Comparison of ENCODE assay signal across 8 cellular contexts in the genomic region with DNA sequence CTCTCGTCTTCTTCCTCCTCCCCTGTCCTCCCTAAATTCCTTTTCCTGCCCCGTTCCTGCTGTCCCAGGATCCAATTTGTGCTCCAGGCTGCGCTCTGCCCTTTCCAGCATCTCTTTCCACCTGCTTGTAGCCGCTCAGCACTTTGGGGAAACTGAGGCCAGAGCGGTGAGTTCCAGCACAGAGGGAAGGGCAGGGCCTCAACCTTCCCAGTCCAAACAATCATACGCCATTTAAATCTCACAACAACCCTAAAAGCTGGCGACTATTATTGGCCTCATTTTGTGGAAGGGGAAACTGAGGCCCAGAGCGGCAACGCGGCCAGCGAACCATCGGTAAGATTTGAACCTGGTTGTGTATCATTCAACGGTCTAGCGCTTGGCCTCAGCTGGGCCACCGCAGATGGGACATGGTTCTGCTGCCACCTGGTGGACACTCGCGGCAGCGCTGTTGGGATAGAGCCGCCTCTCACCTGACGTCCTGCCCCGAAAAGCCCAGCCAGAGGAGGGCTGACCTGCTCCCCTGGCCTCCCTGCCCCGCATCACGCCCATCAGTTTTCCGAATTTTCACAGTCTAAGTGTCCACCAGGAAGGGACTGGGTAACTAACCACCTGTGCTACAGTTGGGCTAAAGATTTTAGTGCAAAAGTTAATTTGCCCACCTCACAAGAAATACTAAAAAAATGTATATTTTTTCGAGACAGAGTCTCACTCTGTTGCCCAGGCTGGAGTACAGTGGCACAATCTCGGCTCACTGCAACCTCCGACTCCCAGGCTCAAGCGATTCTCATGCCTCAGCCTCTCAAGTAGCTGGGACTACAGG. TPM values are rescaled to one million over a fixed set of nuclear protein-coding genes. Genes with fewer than 3 reads are reported as not detected.
DNase-seq lines count a peak whose midpoint lies in the region; ATAC-seq and TF ChIP-seq lines count a peak whose summit lies in the region.

No MANE protein-coding gene starts in this region.

- H3K4me1 ChIP-seq in liver (ENCODE audit: control insufficient read depth in 4 of 4, insufficient read depth in 4 of 4, low read length in 3 of 4) = peaks cover 0 to 5% (median 2%) of the 10 kb centered on the region in 4 donors

- H3K36me3 Mint-ChIP-seq in chondrocyte (ENCODE audit: low read depth) = no peaks in the 10 kb centered on the region

- no peak for DNase-seq in AG04449 (ENCODE audit: low read depth, low spot score)
- DNase-seq in GOT3 (lab: John Stamatoyannopoulos, UW) = peak; percentile 53
- DNase-seq in NCI-H446 treated with DMSO at 0.1 percent for 48 hours (lab: John Stamatoyannopoulos, UW) = peak; percentile 53
- peak; percentile 95 for DNase-seq in activated CD4-positive, alpha-beta T cell treated with anti-CD3 and anti-CD28 coated beads for 48 hours
- DNase-seq in chondrocyte (ENCODE audit: low spot score) = no peak
- peak; percentile 83 to 93 (median 85) for DNase-seq in stimulated activated CD4-positive, alpha-beta T cell treated with anti-CD3 and anti-CD28 coated beads, TNF-alpha, amount 100 ng/mL, for 4 hours (ENCODE audit: low read depth in 3 of 3)

- TF ChIP-seq CTCF in AG04449 (IDR thresholded peaks at IDR 0.05; ENCODE audit: insufficient read depth, low read length, missing control alignments) (peak; percentile 96), chondrocyte (IDR thresholded peaks at IDR 0.05) (peak; percentile 92), liver (IDR thresholded peaks at IDR 0.05; ENCODE audit: low read depth, low read length, missing input control) (peak; percentile 98)

- H3K4me3 ChIP-seq in AG04449 (ENCODE audit: low read depth, low read length) (no peak overlapping the region), liver (ENCODE audit: low read depth in 1 of 3, low read length in 3 of 3) (no peak overlapping the region)

- no peaks in the 10 kb centered on the region for H3K9me3 Mint-ChIP-seq in chondrocyte (ENCODE audit: low read depth)

- H3K9me3 ChIP-seq in liver (ENCODE audit: control insufficient read depth in 4 of 4, low read length in 3 of 4) = no peaks in the 10 kb centered on the region

- H3K27me3 Mint-ChIP-seq in chondrocyte (ENCODE audit: low read depth) = peaks cover 6% of the 10 kb centered on the region

- peaks cover 10% of the 10 kb centered on the region for H3K4me1 Mint-ChIP-seq in chondrocyte (ENCODE audit: low read depth)

- no peaks in the 10 kb centered on the region for H3K36me3 ChIP-seq in liver (ENCODE audit: control insufficient read depth in 4 of 4, insufficient read depth in 3 of 4, low read depth in 1 of 4, low read length in 3 of 4)

- no peak overlapping the region for H3K4me3 Mint-ChIP-seq in chondrocyte (ENCODE audit: unreplicated experiment)

- H3K9ac ChIP-seq in liver (ENCODE audit: low read depth in 1 of 2, low read length in 2 of 2) = no peak overlapping the region

- no peaks in the 10 kb centered on the region for H3K27me3 ChIP-seq in liver (ENCODE audit: control insufficient read depth in 4 of 4, insufficient read depth in 4 of 4, low read length in 3 of 4)

- 12% methylated on average over 28 of the region's 28 CpGs for WGBS in liver

- H3K27ac ChIP-seq in liver (ENCODE audit: low read depth in 1 of 2, low read length in 2 of 2) = no peak overlapping the region

- TF ChIP-seq RAD21 in liver (IDR thresholded peaks at IDR 0.05) = peak; percentile 96 to 98

- POLR2A ChIA-PET in AG04449 (lab: Yijun Ruan, JAX) = no interaction called here

- CTCF ChIA-PET in AG04449 (lab: Yijun Ruan, JAX) = interaction anchor here (0.8 to 3.1 kb wide), 28 partner anchors 7 to 595 kb away, joined by 3 to 13 read pairs (median 4); a partner anchor contains a TSS

- no peak for ATAC-seq in GM18868 (IDR thresholded peaks at IDR 0.05; ENCODE audit: unreplicated experiment)

- no peak overlapping the region for H3K27ac Mint-ChIP-seq in chondrocyte (ENCODE audit: unreplicated experiment)

TF ChIP-seq in liver, 16 proteins besides CTCF, POLR2A, EP300 and RAD21:
- TF ChIP-seq, protein P1, sequence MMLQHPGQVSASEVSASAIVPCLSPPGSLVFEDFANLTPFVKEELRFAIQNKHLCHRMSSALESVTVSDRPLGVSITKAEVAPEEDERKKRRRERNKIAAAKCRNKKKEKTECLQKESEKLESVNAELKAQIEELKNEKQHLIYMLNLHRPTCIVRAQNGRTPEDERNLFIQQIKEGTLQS (IDR thresholded peaks at IDR 0.05) = no peak
- TF ChIP-seq, protein P2, sequence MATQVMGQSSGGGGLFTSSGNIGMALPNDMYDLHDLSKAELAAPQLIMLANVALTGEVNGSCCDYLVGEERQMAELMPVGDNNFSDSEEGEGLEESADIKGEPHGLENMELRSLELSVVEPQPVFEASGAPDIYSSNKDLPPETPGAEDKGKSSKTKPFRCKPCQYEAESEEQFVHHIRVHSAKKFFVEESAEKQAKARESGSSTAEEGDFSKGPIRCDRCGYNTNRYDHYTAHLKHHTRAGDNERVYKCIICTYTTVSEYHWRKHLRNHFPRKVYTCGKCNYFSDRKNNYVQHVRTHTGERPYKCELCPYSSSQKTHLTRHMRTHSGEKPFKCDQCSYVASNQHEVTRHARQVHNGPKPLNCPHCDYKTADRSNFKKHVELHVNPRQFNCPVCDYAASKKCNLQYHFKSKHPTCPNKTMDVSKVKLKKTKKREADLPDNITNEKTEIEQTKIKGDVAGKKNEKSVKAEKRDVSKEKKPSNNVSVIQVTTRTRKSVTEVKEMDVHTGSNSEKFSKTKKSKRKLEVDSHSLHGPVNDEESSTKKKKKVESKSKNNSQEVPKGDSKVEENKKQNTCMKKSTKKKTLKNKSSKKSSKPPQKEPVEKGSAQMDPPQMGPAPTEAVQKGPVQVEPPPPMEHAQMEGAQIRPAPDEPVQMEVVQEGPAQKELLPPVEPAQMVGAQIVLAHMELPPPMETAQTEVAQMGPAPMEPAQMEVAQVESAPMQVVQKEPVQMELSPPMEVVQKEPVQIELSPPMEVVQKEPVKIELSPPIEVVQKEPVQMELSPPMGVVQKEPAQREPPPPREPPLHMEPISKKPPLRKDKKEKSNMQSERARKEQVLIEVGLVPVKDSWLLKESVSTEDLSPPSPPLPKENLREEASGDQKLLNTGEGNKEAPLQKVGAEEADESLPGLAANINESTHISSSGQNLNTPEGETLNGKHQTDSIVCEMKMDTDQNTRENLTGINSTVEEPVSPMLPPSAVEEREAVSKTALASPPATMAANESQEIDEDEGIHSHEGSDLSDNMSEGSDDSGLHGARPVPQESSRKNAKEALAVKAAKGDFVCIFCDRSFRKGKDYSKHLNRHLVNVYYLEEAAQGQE (IDR thresholded peaks at IDR 0.05) = no peak
- no peak for TF ChIP-seq HNF4A (conservative IDR thresholded peaks at IDR 0.05)
- TF ChIP-seq RXRA (IDR thresholded peaks at IDR 0.05) = no peak
- TF ChIP-seq HNF4G (IDR thresholded peaks at IDR 0.05) = no peak
- TF ChIP-seq SP1 (IDR thresholded peaks at IDR 0.05) = no peak
- no peak for TF ChIP-seq FOXA1 (IDR thresholded peaks at IDR 0.05)
- no peak for TF ChIP-seq TAF1 (conservative IDR thresholded peaks at IDR 0.05)
- TF ChIP-seq, protein P3, sequence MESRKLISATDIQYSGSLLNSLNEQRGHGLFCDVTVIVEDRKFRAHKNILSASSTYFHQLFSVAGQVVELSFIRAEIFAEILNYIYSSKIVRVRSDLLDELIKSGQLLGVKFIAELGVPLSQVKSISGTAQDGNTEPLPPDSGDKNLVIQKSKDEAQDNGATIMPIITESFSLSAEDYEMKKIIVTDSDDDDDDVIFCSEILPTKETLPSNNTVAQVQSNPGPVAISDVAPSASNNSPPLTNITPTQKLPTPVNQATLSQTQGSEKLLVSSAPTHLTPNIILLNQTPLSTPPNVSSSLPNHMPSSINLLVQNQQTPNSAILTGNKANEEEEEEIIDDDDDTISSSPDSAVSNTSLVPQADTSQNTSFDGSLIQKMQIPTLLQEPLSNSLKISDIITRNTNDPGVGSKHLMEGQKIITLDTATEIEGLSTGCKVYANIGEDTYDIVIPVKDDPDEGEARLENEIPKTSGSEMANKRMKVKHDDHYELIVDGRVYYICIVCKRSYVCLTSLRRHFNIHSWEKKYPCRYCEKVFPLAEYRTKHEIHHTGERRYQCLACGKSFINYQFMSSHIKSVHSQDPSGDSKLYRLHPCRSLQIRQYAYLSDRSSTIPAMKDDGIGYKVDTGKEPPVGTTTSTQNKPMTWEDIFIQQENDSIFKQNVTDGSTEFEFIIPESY (IDR thresholded peaks at IDR 0.05) = no peak
- no peak for TF ChIP-seq FOXA2 (IDR thresholded peaks at IDR 0.05)
- TF ChIP-seq NR2F2 (IDR thresholded peaks at IDR 0.05) = no peak

RNA-seq across cellular contexts. Expression of a gene that starts 4.2 kb away (rescaled TPM):
- total RNA-seq in chondrocyte (1,165 to 1,501 TPM (median 1,234 TPM) in 3 replicates), liver (100 to 1,000 TPM; 452 to 468 TPM)
- 100 to 1,000 TPM; 487 to 870 TPM for polyA plus RNA-seq in liver

RNA-seq across cellular contexts. Expression of a gene that starts 7.8 kb away (rescaled TPM):
- 2.3 to 7.7 TPM (median 6.9 TPM) in 3 replicates for total RNA-seq in chondrocyte
- total RNA-seq in liver = 1 to 10 TPM; 4.4 to 7.1 TPM
- polyA plus RNA-seq in liver = 1 to 10 TPM in 1 of 2 donors, under 1 TPM in 1; 0.87 to 1.7 TPM

RNA-seq across cellular contexts. Expression of a gene that starts 16.2 kb away (rescaled TPM):
- total RNA-seq in chondrocyte = not detected in 3 replicates
- under 1 TPM in 1 of 2 donors, not detected in 1; 0.09 TPM for total RNA-seq in liver
- not detected for polyA plus RNA-seq in liver

RNA-seq across cellular contexts. Expression of a gene that starts 34.2 kb away (rescaled TPM):
- total RNA-seq in chondrocyte (not detected in 3 replicates), liver (not detected)
- polyA plus RNA-seq in liver = under 1 TPM in 1 of 2 donors, not detected in 1; 0.22 TPM

Comparison
In these comparisons a context has a peak if more than half of its experiments do, and no peak if none do; other contexts are left out.
1. DNase-seq: peak in GOT3 (single experiment), NCI-H446 treated with DMSO at 0.1 percent for 48 hours (single experiment), activated CD4-positive, alpha-beta T cell treated with anti-CD3 and anti-CD28 coated beads for 48 hours (single experiment) and stimulated activated CD4-positive, alpha-beta T cell treated with anti-CD3 and anti-CD28 coated beads, TNF-alpha, amount 100 ng/mL, for 4 hours (3 of 3); none in AG04449 (single experiment) and chondrocyte (single experiment).
2. Peak in every context shown above with its lines, with median percentiles within 50 percentile points of each other: CTCF ChIP-seq.